In the genomic region with DNA sequence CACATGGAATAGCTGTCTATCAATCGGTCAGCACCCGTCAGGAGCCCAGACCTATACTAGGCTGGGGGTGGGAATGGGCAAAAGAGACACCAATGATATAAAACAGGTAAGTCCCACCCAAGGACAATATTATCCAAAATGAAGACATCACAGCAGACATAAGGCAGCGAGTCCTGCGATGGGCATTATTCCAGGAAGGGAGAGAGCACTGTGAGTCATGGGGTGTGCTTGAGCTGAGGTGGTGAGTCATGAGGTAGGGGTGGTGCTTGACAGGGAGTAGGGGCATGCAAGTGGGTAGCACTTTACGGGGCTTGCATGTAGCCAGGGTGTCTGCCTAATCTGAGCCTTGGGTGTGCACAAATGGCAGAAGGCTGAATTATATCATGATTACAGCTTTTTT, we compare ENCODE assay signal across 12 cellular contexts.
A peak's percentile ranks its signal among the peaks of the same experiment; 100 is the strongest.
DNase-seq lines count a peak whose midpoint lies in the region; ATAC-seq and TF ChIP-seq lines count a peak whose summit lies in the region.
"Had no signal": no experiment of that assay in that cellular context is flagged by ENCODE, and none has a peak within 500 bp of the region (broad histone marks: within the 10 kb centered on the region; RNA-seq: fewer than 3 reads in every experiment).

No MANE protein-coding gene starts in this region.

- H3K27ac Mint-ChIP-seq in CD4-positive, alpha-beta T cell, result no peak overlapping the region

- no peak overlapping the region for H3K4me3 ChIP-seq in astrocyte of the spinal cord (ENCODE audit: low read depth, low read length)

- H3K27ac ChIP-seq in CD4-positive, alpha-beta T cell (ENCODE audit: low read depth, low read length), result no peak overlapping the region
- H3K27ac ChIP-seq: C4-2B had no signal

- no peak overlapping the region for H3K4me3 Mint-ChIP-seq in CD4-positive, alpha-beta T cell

- no peaks in the 10 kb centered on the region for H3K36me3 Mint-ChIP-seq in CD4-positive, alpha-beta T cell (ENCODE audit: low read depth)

- H3K9me3 Mint-ChIP-seq in CD4-positive, alpha-beta T cell, result no peaks in the 10 kb centered on the region

- POLR2A ChIA-PET in CD4-positive, alpha-beta T cell (lab: Charles Lee), result no interaction called here

- no peak for ATAC-seq in HG03139 (IDR thresholded peaks at IDR 0.05; ENCODE audit: unreplicated experiment)
- no peak for ATAC-seq in CD4-positive, alpha-beta T cell (ENCODE audit: poor library complexity)

- intact Hi-C loops in CD4-positive, alpha-beta T cell (cut with DNase I, micrococcal nuclease), result no loop called here

- no peaks in the 10 kb centered on the region for H3K27me3 Mint-ChIP-seq in CD4-positive, alpha-beta T cell

- DNase-seq in COLO829 (ENCODE audit: low spot score) (peak; percentile 11), LoVo (ENCODE audit: low spot score) (peak; percentile 67), astrocyte of the spinal cord (ENCODE audit: low read depth, low spot score) (peak; percentile 40), kidney glomerular epithelial cell (lab: John Stamatoyannopoulos, UW) (peak; percentile 76), NOMO-1 (lab: John Stamatoyannopoulos, UW; ENCODE audit: unreplicated experiment in 2 of 2) (no peak)
- DNase-seq in CD4-positive, alpha-beta T cell, result no peak
- DNase-seq in stimulated activated CD4-positive, alpha-beta T cell treated with anti-CD3 and anti-CD28 coated beads, Interleukin-2, amount 100 ng/mL, for 24 hours, result no peak
- DNase-seq: activated CD4-positive, alpha-beta T cell treated with anti-CD3 and anti-CD28 coated beads for 48 hours; activated gamma-delta T cell treated with Interleukin-2 at 50 U/mL for 16 hours; NCI-H524 treated with DMSO at 0.1 percent for 48 hours had no signal

- CTCF ChIA-PET in CD4-positive, alpha-beta T cell (lab: Charles Lee), result no interaction called here

- H3K27me3 ChIP-seq in CD4-positive, alpha-beta T cell (ENCODE audit: control insufficient read depth, insufficient read depth, low read length), result no peaks in the 10 kb centered on the region

- H3K9me3 ChIP-seq in CD4-positive, alpha-beta T cell (ENCODE audit: control insufficient read depth, low read length), result peaks cover 4% of the 10 kb centered on the region

- H3K4me1 Mint-ChIP-seq in CD4-positive, alpha-beta T cell (ENCODE audit: low read depth), result no peaks in the 10 kb centered on the region

- no peak for TF ChIP-seq CTCF in astrocyte of the spinal cord (IDR thresholded peaks at IDR 0.05; ENCODE audit: low read depth, low read length)
- TF ChIP-seq CTCF in CD4-positive, alpha-beta T cell (IDR thresholded peaks at IDR 0.05), result no peak

- in situ Hi-C loops in astrocyte of the spinal cord (cut with HindIII; ENCODE audit: low sequenced_read_pairs), result no loop called here

Comparison
In these comparisons a context has a peak if more than half of its experiments do, and no peak if none do; other contexts are left out.
1. DNase-seq: peak in COLO829 (single experiment), LoVo (single experiment), astrocyte of the spinal cord (single experiment) and kidney glomerular epithelial cell (single experiment); none in CD4-positive, alpha-beta T cell (0 of 10), NOMO-1 (0 of 2) and stimulated activated CD4-positive, alpha-beta T cell treated with anti-CD3 and anti-CD28 coated beads, Interleukin-2, amount 100 ng/mL, for 24 hours (0 of 2).